ENCODE assay signal across 12 cellular contexts in genomic region chr3:184466413-184466960, GRCh38.
DNase-seq lines count a peak whose midpoint lies in the region; ATAC-seq and TF ChIP-seq lines count a peak whose summit lies in the region.
"Had no signal": no experiment of that assay in that cellular context is flagged by ENCODE, and none has a peak within 500 bp of the region (broad histone marks: within the 10 kb centered on the region; RNA-seq: fewer than 3 reads in every experiment).

No MANE protein-coding gene starts in this region.

- H3K27me3 Mint-ChIP-seq in activated CD8-positive, alpha-beta T cell treated with anti-CD3 and anti-CD28 coated beads, Interleukin-2, amount 10 ng/mL, durations not matched to agents 7 days and 5 days (ENCODE audit: low read depth): peaks cover 11% of the 10 kb centered on the region
- peaks cover 5 to 11% of the 10 kb centered on the region in 2 donors for H3K27me3 Mint-ChIP-seq in stimulated activated naive B cell treated with anti-CD40 and anti-IgM and Interleukin-4, amounts not matched to agents 10 μg/mL and 1 μg/mL and 100 μg/mL, for 72 hours

- no peaks in the 10 kb centered on the region for H3K36me3 ChIP-seq in right atrium auricular region
- H3K36me3 ChIP-seq: gastrocnemius medialis, tibial artery had no signal

- H3K4me3 Mint-ChIP-seq in activated CD8-positive, alpha-beta T cell treated with anti-CD3 and anti-CD28 coated beads, Interleukin-2, amount 10 ng/mL, durations not matched to agents 7 days and 5 days: no peak overlapping the region
- H3K4me3 Mint-ChIP-seq in stimulated activated naive B cell treated with anti-CD40 and anti-IgM and Interleukin-4, amounts not matched to agents 10 μg/mL and 1 μg/mL and 100 μg/mL, for 72 hours: peak overlapping the region in 1 of 2 donors; percentile 60

- no peak overlapping the region for H3K4me3 ChIP-seq in right atrium auricular region
- H3K4me3 ChIP-seq: gastrocnemius medialis, tibial artery had no signal

- peak; percentile 33 for ATAC-seq in activated CD8-positive, alpha-beta T cell treated with anti-CD3 and anti-CD28 coated beads, Interleukin-2, amount 10 ng/mL, durations not matched to agents 7 days and 5 days
- peak; percentile 75 to 79 for ATAC-seq in stimulated activated naive B cell treated with anti-CD40 and anti-IgM and Interleukin-4, amounts not matched to agents 10 μg/mL and 1 μg/mL and 100 μg/mL, for 72 hours (replicated peaks)
- no peak for ATAC-seq in HG03457 (IDR thresholded peaks at IDR 0.05; ENCODE audit: unreplicated experiment)
- ATAC-seq: Panc1 had no signal

- no peaks in the 10 kb centered on the region for H3K27me3 ChIP-seq in right atrium auricular region
- H3K27me3 ChIP-seq: gastrocnemius medialis had no signal

- POLR2A ChIA-PET in activated CD8-positive, alpha-beta T cell treated with anti-CD3 and anti-CD28 coated beads, Interleukin-2, amount 10 ng/mL, durations not matched to agents 7 days and 5 days (lab: Charles Lee): interaction anchor here (0.7 kb wide), 1 partner anchor 51 kb away, joined by 3 read pairs; no protein-coding TSS in a partner anchor

- H3K27ac Mint-ChIP-seq in activated CD8-positive, alpha-beta T cell treated with anti-CD3 and anti-CD28 coated beads, Interleukin-2, amount 10 ng/mL, durations not matched to agents 7 days and 5 days: no peak overlapping the region
- H3K27ac Mint-ChIP-seq in stimulated activated naive B cell treated with anti-CD40 and anti-IgM and Interleukin-4, amounts not matched to agents 10 μg/mL and 1 μg/mL and 100 μg/mL, for 72 hours: no peak overlapping the region

- peaks cover 0 to 17% of the 10 kb centered on the region in 2 donors for H3K4me1 ChIP-seq in right atrium auricular region
- H3K4me1 ChIP-seq: tibial artery had no signal

- DNase-seq in NCI-H510A treated with DMSO at 0.1 percent for 48 hours (lab: John Stamatoyannopoulos, UW): peak; percentile 11
- no peak for DNase-seq in NCI-H510A (lab: John Stamatoyannopoulos, UW)
- no peak for DNase-seq in activated CD8-positive, alpha-beta T cell treated with anti-CD3 and anti-CD28 coated beads, Interleukin-2, amount 10 ng/mL, durations not matched to agents 7 days and 5 days
- peak; percentile 72 for DNase-seq in right atrium auricular region (ENCODE audit: low spot score)
- DNase-seq in stimulated activated naive B cell treated with anti-CD40 and anti-IgM and Interleukin-4, amounts not matched to agents 10 μg/mL and 1 μg/mL and 100 μg/mL, for 72 hours: no peak
- DNase-seq in NCI-H2029 treated with DMSO at 0.1 percent for 48 hours (lab: John Stamatoyannopoulos, UW): no peak
- no peak for DNase-seq in activated effector memory CD4-positive, alpha-beta T cell treated with anti-CD3 and anti-CD28 coated beads, Interleukin-2, amount 50 U/mL, for 16 hours
- DNase-seq: 8988T, gastrocnemius medialis had no signal

- no peak for TF ChIP-seq CTCF in right atrium auricular region (IDR thresholded peaks at IDR 0.05)

- no peaks in the 10 kb centered on the region for H3K36me3 Mint-ChIP-seq in activated CD8-positive, alpha-beta T cell treated with anti-CD3 and anti-CD28 coated beads, Interleukin-2, amount 10 ng/mL, durations not matched to agents 7 days and 5 days (ENCODE audit: low read depth)
- H3K36me3 Mint-ChIP-seq in stimulated activated naive B cell treated with anti-CD40 and anti-IgM and Interleukin-4, amounts not matched to agents 10 μg/mL and 1 μg/mL and 100 μg/mL, for 72 hours: peaks cover 0 to 3% of the 10 kb centered on the region in 2 donors

- no peak overlapping the region for H3K27ac ChIP-seq in right atrium auricular region
- H3K27ac ChIP-seq: gastrocnemius medialis, tibial artery had no signal

- H3K4me1 Mint-ChIP-seq in activated CD8-positive, alpha-beta T cell treated with anti-CD3 and anti-CD28 coated beads, Interleukin-2, amount 10 ng/mL, durations not matched to agents 7 days and 5 days (ENCODE audit: low read depth): peaks cover 3% of the 10 kb centered on the region
- peaks cover 14 to 35% of the 10 kb centered on the region in 2 donors for H3K4me1 Mint-ChIP-seq in stimulated activated naive B cell treated with anti-CD40 and anti-IgM and Interleukin-4, amounts not matched to agents 10 μg/mL and 1 μg/mL and 100 μg/mL, for 72 hours

- H3K9me3 ChIP-seq in right atrium auricular region: no peaks in the 10 kb centered on the region
- H3K9me3 ChIP-seq: gastrocnemius medialis, tibial artery had no signal

- H3K9me3 Mint-ChIP-seq in activated CD8-positive, alpha-beta T cell treated with anti-CD3 and anti-CD28 coated beads, Interleukin-2, amount 10 ng/mL, durations not matched to agents 7 days and 5 days (ENCODE audit: insufficient read depth): no peaks in the 10 kb centered on the region
- peaks cover 0 to 4% of the 10 kb centered on the region in 2 donors for H3K9me3 Mint-ChIP-seq in stimulated activated naive B cell treated with anti-CD40 and anti-IgM and Interleukin-4, amounts not matched to agents 10 μg/mL and 1 μg/mL and 100 μg/mL, for 72 hours

- CTCF ChIA-PET in activated CD8-positive, alpha-beta T cell treated with anti-CD3 and anti-CD28 coated beads, Interleukin-2, amount 10 ng/mL, durations not matched to agents 7 days and 5 days (lab: Charles Lee): interaction anchor here (1.0 to 1.6 kb wide), 4 partner anchors 8 to 95 kb away, joined by 3 to 5 read pairs (median 4); partner anchors contain the start of gene EPHB3

Comparison
In these comparisons a context has a peak if more than half of its experiments do, and no peak if none do; other contexts are left out.
1. DNase-seq: peak in NCI-H510A treated with DMSO at 0.1 percent for 48 hours (single experiment) and right atrium auricular region (single experiment); none in NCI-H510A (single experiment), activated CD8-positive, alpha-beta T cell treated with anti-CD3 and anti-CD28 coated beads, Interleukin-2, amount 10 ng/mL, durations not matched to agents 7 days and 5 days (single experiment), stimulated activated naive B cell treated with anti-CD40 and anti-IgM and Interleukin-4, amounts not matched to agents 10 μg/mL and 1 μg/mL and 100 μg/mL, for 72 hours (single experiment), NCI-H2029 treated with DMSO at 0.1 percent for 48 hours (single experiment) and activated effector memory CD4-positive, alpha-beta T cell treated with anti-CD3 and anti-CD28 coated beads, Interleukin-2, amount 50 U/mL, for 16 hours (single experiment).